In the genomic region with DNA sequence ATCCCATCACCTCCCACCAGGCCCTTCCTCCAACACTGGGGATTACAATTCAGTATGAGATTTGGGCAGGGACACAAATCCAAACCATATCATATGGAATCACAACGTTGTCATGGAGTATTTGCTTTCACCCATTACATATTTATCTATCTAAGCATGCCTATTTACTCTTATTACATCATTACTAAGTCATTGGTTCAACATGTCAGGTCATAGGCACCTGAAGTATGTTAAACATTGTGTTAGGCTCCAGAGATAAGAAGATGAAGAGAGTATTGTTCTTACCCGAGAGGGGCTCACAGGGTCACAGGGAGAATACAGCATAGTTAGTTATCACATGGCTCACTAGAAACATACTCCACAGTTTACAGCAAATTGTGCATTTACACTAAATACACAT, we compare ENCODE assay signal across 1 cellular context.
TF ChIP-seq lines count a peak whose summit lies in the region.

No MANE protein-coding gene starts in this region.

TF ChIP-seq in HepG2, 621 proteins besides CTCF, POLR2A, EP300 and RAD21 (continued from another document and continues in another):
- TF ChIP-seq, protein P1, sequence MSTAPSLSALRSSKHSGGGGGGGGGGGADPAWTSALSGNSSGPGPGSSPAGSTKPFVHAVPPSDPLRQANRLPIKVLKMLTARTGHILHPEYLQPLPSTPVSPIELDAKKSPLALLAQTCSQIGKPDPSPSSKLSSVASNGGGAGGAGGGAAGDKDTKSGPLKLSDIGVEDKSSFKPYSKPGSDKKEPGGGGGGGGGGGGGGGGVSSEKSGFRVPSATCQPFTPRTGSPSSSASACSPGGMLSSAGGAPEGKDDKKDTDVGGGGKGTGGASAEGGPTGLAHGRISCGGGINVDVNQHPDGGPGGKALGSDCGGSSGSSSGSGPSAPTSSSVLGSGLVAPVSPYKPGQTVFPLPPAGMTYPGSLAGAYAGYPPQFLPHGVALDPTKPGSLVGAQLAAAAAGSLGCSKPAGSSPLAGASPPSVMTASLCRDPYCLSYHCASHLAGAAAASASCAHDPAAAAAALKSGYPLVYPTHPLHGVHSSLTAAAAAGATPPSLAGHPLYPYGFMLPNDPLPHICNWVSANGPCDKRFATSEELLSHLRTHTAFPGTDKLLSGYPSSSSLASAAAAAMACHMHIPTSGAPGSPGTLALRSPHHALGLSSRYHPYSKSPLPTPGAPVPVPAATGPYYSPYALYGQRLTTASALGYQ (CRISPR knock-in tag; IDR thresholded peaks at IDR 0.05) = no peak
- TF ChIP-seq ZBTB21 (CRISPR knock-in tag; IDR thresholded peaks at IDR 0.05) (peak; percentile 66; the same call in 1 of the 2 replicates), ZNF879 (CRISPR knock-in tag; IDR thresholded peaks at IDR 0.05) (no peak), POLR2AphosphoS2 (IDR thresholded peaks at IDR 0.05; ENCODE audit: low read depth, low read length) (no peak), ZNF577 (CRISPR knock-in tag; IDR thresholded peaks at IDR 0.05; ENCODE audit: borderline replicate concordance, low read depth) (no peak), ZNF530 (CRISPR knock-in tag; IDR thresholded peaks at IDR 0.05; ENCODE audit: low read depth) (no peak), BORCS8-MEF2B (CRISPR knock-in tag; IDR thresholded peaks at IDR 0.05) (no peak), DMAP1 (CRISPR knock-in tag; IDR thresholded peaks at IDR 0.05) (no peak), NRL (CRISPR knock-in tag; IDR thresholded peaks at IDR 0.05; ENCODE audit: borderline replicate concordance) (no peak), ZNF839 (CRISPR knock-in tag; IDR thresholded peaks at IDR 0.05; ENCODE audit: borderline replicate concordance) (no peak), CREB1 (IDR thresholded peaks at IDR 0.05) (peak; percentile 30; the same call in 1 of the 2 replicates), CREB1 (CRISPR knock-in tag; IDR thresholded peaks at IDR 0.05) (no peak), SRSF9 (IDR thresholded peaks at IDR 0.05; ENCODE audit: borderline replicate concordance, insufficient read depth, low read depth, low read length, poor library complexity, severe bottlenecking) (no peak), YY1 (IDR thresholded peaks at IDR 0.05; ENCODE audit: insufficient read depth, insufficient replicate concordance, low read depth, low read length) (no peak), ZNF816 (CRISPR knock-in tag; IDR thresholded peaks at IDR 0.05; ENCODE audit: borderline replicate concordance) (no peak), MIER3 (CRISPR knock-in tag; IDR thresholded peaks at IDR 0.05; ENCODE audit: borderline replicate concordance) (peak; percentile 60; the same call in 1 of the 2 replicates), NFYC (CRISPR knock-in tag; IDR thresholded peaks at IDR 0.05) (no peak), HOXD1 (CRISPR knock-in tag; IDR thresholded peaks at IDR 0.05) (no peak), FOXA3 (CRISPR knock-in tag; IDR thresholded peaks at IDR 0.05) (peak; percentile 90), ZNF589 (CRISPR knock-in tag; conservative IDR thresholded peaks at IDR 0.05) (no peak), NFE2 (CRISPR knock-in tag; IDR thresholded peaks at IDR 0.05) (no peak), RELA (CRISPR knock-in tag; IDR thresholded peaks at IDR 0.05) (no peak), NFYB (CRISPR knock-in tag; IDR thresholded peaks at IDR 0.05) (no peak), NR2F2 (IDR thresholded peaks at IDR 0.05; ENCODE audit: borderline replicate concordance, low read depth) (no peak), ZNF317 (CRISPR knock-in tag; IDR thresholded peaks at IDR 0.05) (no peak), MXI1 (IDR thresholded peaks at IDR 0.05; ENCODE audit: borderline replicate concordance, low read depth, low read length) (no peak), KDM3A (CRISPR knock-in tag; IDR thresholded peaks at IDR 0.05; ENCODE audit: low read depth) (no peak), ZFP36 (IDR thresholded peaks at IDR 0.05; ENCODE audit: borderline replicate concordance, low read depth, low read length, partially characterized antibody) (no peak), ZBTB39 (CRISPR knock-in tag; IDR thresholded peaks at IDR 0.05) (peak; percentile 54; the same call in 1 of the 2 replicates), KDM6A (CRISPR knock-in tag; IDR thresholded peaks at IDR 0.05; ENCODE audit: low read depth) (no peak), ZSCAN5A (CRISPR knock-in tag; IDR thresholded peaks at IDR 0.05; ENCODE audit: borderline replicate concordance) (peak; percentile 95; the same call in 1 of the 2 replicates), GTF3A (CRISPR knock-in tag; conservative IDR thresholded peaks at IDR 0.05) (no peak), U2AF1 (optimal IDR thresholded peaks at IDR 0.05; ENCODE audit: low read depth, low read length) (no peak), ZNF253 (CRISPR knock-in tag; IDR thresholded peaks at IDR 0.05; ENCODE audit: borderline replicate concordance) (no peak), HMGA1 (CRISPR knock-in tag; conservative IDR thresholded peaks at IDR 0.05) (no peak), ZNF772 (CRISPR knock-in tag; IDR thresholded peaks at IDR 0.05) (no peak), SIX1 (CRISPR knock-in tag; IDR thresholded peaks at IDR 0.05; ENCODE audit: borderline replicate concordance) (no peak), XBP1 (CRISPR knock-in tag; IDR thresholded peaks at IDR 0.05) (no peak), ATF2 (CRISPR knock-in tag; IDR thresholded peaks at IDR 0.05) (peak; percentile 19; the same call in 1 of the 2 replicates), ZNF672 (CRISPR knock-in tag; IDR thresholded peaks at IDR 0.05) (no peak), ZFP36L2 (CRISPR knock-in tag; IDR thresholded peaks at IDR 0.05) (no peak), IRX3 (CRISPR knock-in tag; IDR thresholded peaks at IDR 0.05; ENCODE audit: borderline replicate concordance, low read depth) (no peak), ZNF333 (CRISPR knock-in tag; IDR thresholded peaks at IDR 0.05; ENCODE audit: borderline replicate concordance) (no peak), ZNF614 (CRISPR knock-in tag; IDR thresholded peaks at IDR 0.05; ENCODE audit: borderline replicate concordance) (no peak), ESRRA (CRISPR knock-in tag; IDR thresholded peaks at IDR 0.05; ENCODE audit: low read depth) (no peak), BCL3 (CRISPR knock-in tag; IDR thresholded peaks at IDR 0.05) (no peak), ZBTB3 (CRISPR knock-in tag; IDR thresholded peaks at IDR 0.05; ENCODE audit: borderline replicate concordance, low read depth) (no peak), ZBTB25 (CRISPR knock-in tag; IDR thresholded peaks at IDR 0.05) (0 out of 2 replicates have a peak, but pooled peaks have one; percentile 27)
- TF ChIP-seq, protein P2, sequence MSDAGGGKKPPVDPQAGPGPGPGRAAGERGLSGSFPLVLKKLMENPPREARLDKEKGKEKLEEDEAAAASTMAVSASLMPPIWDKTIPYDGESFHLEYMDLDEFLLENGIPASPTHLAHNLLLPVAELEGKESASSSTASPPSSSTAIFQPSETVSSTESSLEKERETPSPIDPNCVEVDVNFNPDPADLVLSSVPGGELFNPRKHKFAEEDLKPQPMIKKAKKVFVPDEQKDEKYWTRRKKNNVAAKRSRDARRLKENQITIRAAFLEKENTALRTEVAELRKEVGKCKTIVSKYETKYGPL (CRISPR knock-in tag; IDR thresholded peaks at IDR 0.05) = no peak
- TF ChIP-seq, protein P3, sequence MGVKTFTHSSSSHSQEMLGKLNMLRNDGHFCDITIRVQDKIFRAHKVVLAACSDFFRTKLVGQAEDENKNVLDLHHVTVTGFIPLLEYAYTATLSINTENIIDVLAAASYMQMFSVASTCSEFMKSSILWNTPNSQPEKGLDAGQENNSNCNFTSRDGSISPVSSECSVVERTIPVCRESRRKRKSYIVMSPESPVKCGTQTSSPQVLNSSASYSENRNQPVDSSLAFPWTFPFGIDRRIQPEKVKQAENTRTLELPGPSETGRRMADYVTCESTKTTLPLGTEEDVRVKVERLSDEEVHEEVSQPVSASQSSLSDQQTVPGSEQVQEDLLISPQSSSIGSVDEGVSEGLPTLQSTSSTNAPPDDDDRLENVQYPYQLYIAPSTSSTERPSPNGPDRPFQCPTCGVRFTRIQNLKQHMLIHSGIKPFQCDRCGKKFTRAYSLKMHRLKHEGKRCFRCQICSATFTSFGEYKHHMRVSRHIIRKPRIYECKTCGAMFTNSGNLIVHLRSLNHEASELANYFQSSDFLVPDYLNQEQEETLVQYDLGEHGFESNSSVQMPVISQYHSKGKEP (CRISPR knock-in tag; IDR thresholded peaks at IDR 0.05) = no peak
- TF ChIP-seq, protein P4, sequence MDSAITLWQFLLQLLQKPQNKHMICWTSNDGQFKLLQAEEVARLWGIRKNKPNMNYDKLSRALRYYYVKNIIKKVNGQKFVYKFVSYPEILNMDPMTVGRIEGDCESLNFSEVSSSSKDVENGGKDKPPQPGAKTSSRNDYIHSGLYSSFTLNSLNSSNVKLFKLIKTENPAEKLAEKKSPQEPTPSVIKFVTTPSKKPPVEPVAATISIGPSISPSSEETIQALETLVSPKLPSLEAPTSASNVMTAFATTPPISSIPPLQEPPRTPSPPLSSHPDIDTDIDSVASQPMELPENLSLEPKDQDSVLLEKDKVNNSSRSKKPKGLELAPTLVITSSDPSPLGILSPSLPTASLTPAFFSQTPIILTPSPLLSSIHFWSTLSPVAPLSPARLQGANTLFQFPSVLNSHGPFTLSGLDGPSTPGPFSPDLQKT (CRISPR knock-in tag; IDR thresholded peaks at IDR 0.05; ENCODE audit: borderline replicate concordance) = no peak
